ENCODE assay signal across 5 cellular contexts in the genomic region with DNA sequence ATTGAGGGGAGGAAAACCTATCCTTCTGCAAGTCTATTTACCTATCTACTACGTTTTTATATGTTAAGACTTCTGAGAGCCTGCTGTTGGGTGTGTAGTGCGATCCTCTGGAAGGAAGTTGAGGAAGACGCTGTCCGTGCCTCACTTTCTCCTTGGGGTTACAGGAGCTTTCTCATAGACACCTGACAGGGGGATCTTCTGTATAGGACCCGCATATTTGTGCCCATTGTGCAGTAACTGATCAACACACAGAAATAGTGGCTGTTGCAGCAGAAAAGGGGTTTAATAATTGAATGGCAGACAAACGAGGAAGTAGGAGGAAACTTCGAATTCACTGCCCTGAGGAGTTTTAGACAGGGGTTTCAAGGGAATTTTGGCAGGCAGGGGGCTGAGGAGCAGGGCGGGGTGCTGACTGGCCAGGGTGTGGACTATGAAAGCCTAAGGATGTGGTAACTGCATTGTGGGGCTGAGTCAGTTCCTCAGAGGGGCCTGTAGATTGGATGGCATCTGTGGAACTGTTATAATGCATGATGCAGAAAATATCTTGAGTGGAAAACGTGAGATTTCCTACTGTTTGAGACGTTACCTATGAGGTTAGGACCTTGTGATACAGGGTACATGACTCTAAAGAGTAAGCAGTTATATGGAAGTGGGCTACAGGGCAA. TPM values are rescaled to one million over a fixed set of nuclear protein-coding genes. Genes with fewer than 3 reads are reported as not detected.
"Had no signal": no experiment of that assay in that cellular context is flagged by ENCODE, and none has a peak within 500 bp of the region (broad histone marks: within the 10 kb centered on the region; RNA-seq: fewer than 3 reads in every experiment).

No MANE protein-coding gene starts in this region.

RNA-seq across cellular contexts. Expression of a gene that starts 18.1 kb away (rescaled TPM):
- total RNA-seq: activated B cell treated with CpG ODN at 0.5 μM for 24 hours; activated CD4-positive, alpha-beta T cell treated with anti-CD3 and anti-CD28 coated beads, Interleukin-2, amount 10 ng/mL, durations not matched to agents 24 days and 14 days; activated CD8-positive, alpha-beta memory T cell treated with anti-CD3 and anti-CD28 coated beads, Interleukin-2, amount 10 ng/mL, durations not matched to agents 7 days and 5 days; activated T-helper 1 cell treated with anti-CD3 and anti-CD28 coated beads, Interleukin-12 subunit alpha, Interleukin-12 subunit beta, Interleukin-2, Interleukin-4 antibody, amounts not matched to agents 30 ng/mL and 10 ng/mL and 1 ng/mL, durations not matched to agents 14 hours and 24 hours and 36 hours; SK-MEL-5 had no signal

RNA-seq across cellular contexts. Expression of a gene that starts 58.5 kb away (rescaled TPM):
- total RNA-seq: activated B cell treated with CpG ODN at 0.5 μM for 24 hours had no signal
